ENCODE assay signal across 7 cellular contexts in the genomic region with DNA sequence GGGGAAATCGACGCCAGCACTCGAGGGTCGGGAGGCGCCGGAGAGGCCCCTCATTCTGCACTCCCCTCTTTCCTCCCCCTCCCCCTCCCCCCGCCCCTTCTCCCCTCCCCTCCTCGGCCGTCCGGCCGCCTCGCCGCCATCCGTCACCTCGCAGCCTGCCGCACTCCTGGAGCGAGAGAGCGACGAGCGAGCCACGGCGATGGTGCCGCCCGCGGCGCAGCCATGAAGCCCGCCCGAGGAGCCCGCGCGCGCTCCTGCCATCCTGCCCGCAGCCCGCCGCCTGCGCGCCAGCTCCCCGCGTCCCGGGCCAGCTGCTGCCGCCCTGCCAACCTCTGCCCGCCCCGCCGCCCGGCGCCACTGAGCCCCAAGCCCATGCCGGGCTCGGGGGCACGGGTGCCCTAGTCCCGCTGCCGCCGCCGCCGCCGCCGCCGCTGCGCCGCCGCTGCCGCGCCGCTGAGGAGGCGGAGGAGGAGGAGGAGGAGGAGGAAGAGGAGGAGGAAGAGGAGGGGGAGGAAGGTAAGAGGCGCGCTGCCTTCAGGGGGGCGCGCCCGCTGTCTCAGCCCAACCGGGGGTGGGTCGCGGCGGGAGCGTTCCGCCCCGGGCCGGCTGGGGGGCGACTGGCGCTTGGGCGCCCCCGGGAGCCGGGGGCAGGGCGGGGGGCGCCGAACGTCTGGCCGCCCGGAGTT. TPM values are rescaled to one million over a fixed set of nuclear protein-coding genes. Genes with fewer than 3 reads are reported as not detected.
DNase-seq lines count a peak whose midpoint lies in the region; ATAC-seq and TF ChIP-seq lines count a peak whose summit lies in the region.

TSS of gene FRMPD3 (plus strand) at position 163 of the 686 bp plus-strand sequence. CDS start 76,937 bp downstream, outside the sequence.

- TF ChIP-seq POLR2A in gastrocnemius medialis (IDR thresholded peaks at IDR 0.05), result no peak

- no peak within 1 kb of the TSS for H3K27ac ChIP-seq in gastrocnemius medialis

- H3K4me3 ChIP-seq in GM12865 (ENCODE audit: low read depth, low read length), result peak within 1 kb of the TSS; percentile 35
- peak within 1 kb of the TSS; percentile 44 for H3K4me3 ChIP-seq in fibroblast of the aortic adventitia (ENCODE audit: low read depth, low read length)
- peak within 1 kb of the TSS in 3 of 4 donors; percentile 36 to 37 (median 36) for H3K4me3 ChIP-seq in gastrocnemius medialis

- DNase-seq in GM12865 (ENCODE audit: low read depth) (peak; percentile 7), RPMI8226 (peak; percentile 48), fibroblast of the aortic adventitia (ENCODE audit: low read depth) (no peak), gastrocnemius medialis (no peak), mesenteric fat pad (ENCODE audit: low spot score) (no peak)

- H3K9me3 ChIP-seq in gastrocnemius medialis, result no peaks in the 10 kb centered on the region

- ATAC-seq in gastrocnemius medialis (no peak), HG02840 (IDR thresholded peaks at IDR 0.05; ENCODE audit: low FRiP score, unreplicated experiment) (no peak), HG03460 (IDR thresholded peaks at IDR 0.05; ENCODE audit: unreplicated experiment) (no peak)

- intact Hi-C loops in gastrocnemius medialis (cut with DNase I; ENCODE audit: low total_unique reads), result no loop called here

- H3K4me1 ChIP-seq in gastrocnemius medialis, result no peaks in the 10 kb centered on the region

- TF ChIP-seq CTCF in GM12865 (IDR thresholded peaks at IDR 0.05; ENCODE audit: insufficient read depth, low read depth, low read length, missing control alignments), result no peak
- TF ChIP-seq CTCF in fibroblast of the aortic adventitia (IDR thresholded peaks at IDR 0.05; ENCODE audit: insufficient read depth, low read length), result no peak
- no peak for TF ChIP-seq CTCF in gastrocnemius medialis (IDR thresholded peaks at IDR 0.05 in 4 of 5, conservative IDR thresholded peaks at IDR 0.05 in 1 of 5)

- no peaks in the 10 kb centered on the region for H3K36me3 ChIP-seq in gastrocnemius medialis

- peaks cover 2 to 43% (median 40%) of the 10 kb centered on the region in 3 donors for H3K27me3 ChIP-seq in gastrocnemius medialis

- in situ Hi-C loops in gastrocnemius medialis (cut with MboI; ENCODE audit: low sequenced_read_pairs in 4 of 4), result no loop called here

RNA-seq across cellular contexts. Expression of gene FRMPD3, which starts in this region (rescaled TPM):
- total RNA-seq in fibroblast of the aortic adventitia (ENCODE audit: low replicate concordance) (0.09 and 0.16 TPM in 2 replicates), gastrocnemius medialis (not detected), mesenteric fat pad (0.13 TPM)

Comparison
In these comparisons a context has a peak if more than half of its experiments do, and no peak if none do; other contexts are left out.
1. DNase-seq: peak in GM12865 (single experiment) and RPMI8226 (single experiment); none in fibroblast of the aortic adventitia (single experiment), gastrocnemius medialis (0 of 2) and mesenteric fat pad (single experiment).
2. Peak in every context shown above with its lines, with median percentiles within 50 percentile points of each other: H3K4me3 ChIP-seq.